12 cellular contexts compared by ENCODE assay signal in genomic region chr11:19727246-19727645, GRCh38. TPM values are rescaled to one million over a fixed set of nuclear protein-coding genes. Genes with fewer than 3 reads are reported as not detected.
DNase-seq lines count a peak whose midpoint lies in the region; ATAC-seq and TF ChIP-seq lines count a peak whose summit lies in the region.
"Had no signal": no experiment of that assay in that cellular context is flagged by ENCODE, and none has a peak within 500 bp of the region (broad histone marks: within the 10 kb centered on the region; RNA-seq: fewer than 3 reads in every experiment).

No MANE protein-coding gene starts in this region.

- peaks cover 93% of the 10 kb centered on the region for H3K4me1 ChIP-seq in stomach smooth muscle (ENCODE audit: control insufficient read depth, insufficient read depth, low read length)

- no peak for ATAC-seq in GM19452 (IDR thresholded peaks at IDR 0.05; ENCODE audit: unreplicated experiment)
- ATAC-seq: natural killer cell treated with Interleukin-12 subunit alpha and Interleukin-12 subunit beta and Interleukin-15 and Interleukin-18, amount 100 ng/mL, for 72 hours had no signal

- H3K9ac ChIP-seq in stomach smooth muscle (ENCODE audit: low read length in 2 of 2) = no peak overlapping the region

- no peaks in the 10 kb centered on the region for H3K27me3 ChIP-seq in stomach smooth muscle (ENCODE audit: control insufficient read depth in 1 of 2, insufficient read depth in 2 of 2, low read length in 2 of 2)

- H3K4me3 ChIP-seq in fibroblast of the aortic adventitia (ENCODE audit: low read depth, low read length) (no peak overlapping the region), stomach smooth muscle (ENCODE audit: low read length in 2 of 2) (no peak overlapping the region)

- DNase-seq in NCI-H146 (lab: John Stamatoyannopoulos, UW) (peak; percentile 7), NCI-H146 treated with DMSO at 0.1 percent for 48 hours (lab: John Stamatoyannopoulos, UW; ENCODE audit: unreplicated experiment) (no peak), RPMI7951 (ENCODE audit: low read depth) (peak; percentile 64), fibroblast of the aortic adventitia (ENCODE audit: low read depth) (peak; percentile 58)
- DNase-seq in activated CD8-positive, alpha-beta memory T cell treated with anti-CD3 and anti-CD28 coated beads, Interleukin-2, amount 50 U/mL, for 48 hours = no peak
- no peak for DNase-seq in stimulated activated CD8-positive, alpha-beta memory T cell treated with anti-CD3 and anti-CD28 coated beads, Interleukin-4, amount 100 ng/mL, for 48 hours
- DNase-seq: GF-D8, NCI-H524 treated with DMSO at 0.1 percent for 48 hours, T1000 had no signal

- peak overlapping the region; percentile 65 for H3K27ac ChIP-seq in stomach smooth muscle (ENCODE audit: low read length)

- no peak for TF ChIP-seq CTCF in fibroblast of the aortic adventitia (IDR thresholded peaks at IDR 0.05; ENCODE audit: insufficient read depth, low read length)

- peaks cover 0 to 4% of the 10 kb centered on the region in 2 donors for H3K36me3 ChIP-seq in stomach smooth muscle (ENCODE audit: control insufficient read depth in 2 of 2, insufficient read depth in 2 of 2, low read length in 2 of 2)

- no peaks in the 10 kb centered on the region for H3K9me3 ChIP-seq in stomach smooth muscle (ENCODE audit: control insufficient read depth in 2 of 2, low read length in 2 of 2)

RNA-seq across cellular contexts. Expression of gene NAV2, which starts 14.6 kb away (rescaled TPM):
- total RNA-seq in RPMI7951 (2014; rRNA removed; shearing (Covaris generic)) = 6.9 and 7.1 TPM in 2 replicates
- 6.5 and 44.6 TPM in 2 replicates for total RNA-seq in fibroblast of the aortic adventitia (ENCODE audit: low replicate concordance)

Comparison
In these comparisons a context has a peak if more than half of its experiments do, and no peak if none do; other contexts are left out.
1. DNase-seq: peak in NCI-H146 (single experiment), RPMI7951 (single experiment) and fibroblast of the aortic adventitia (single experiment); none in NCI-H146 treated with DMSO at 0.1 percent for 48 hours (single experiment), activated CD8-positive, alpha-beta memory T cell treated with anti-CD3 and anti-CD28 coated beads, Interleukin-2, amount 50 U/mL, for 48 hours (single experiment) and stimulated activated CD8-positive, alpha-beta memory T cell treated with anti-CD3 and anti-CD28 coated beads, Interleukin-4, amount 100 ng/mL, for 48 hours (single experiment).